Comparison of ENCODE assay signal across 18 cellular contexts in genomic region chr7:120869700-120870099, GRCh38. TPM values are rescaled to one million over a fixed set of nuclear protein-coding genes. Genes with fewer than 3 reads are reported as not detected.
DNase-seq lines count a peak whose midpoint lies in the region; ATAC-seq and TF ChIP-seq lines count a peak whose summit lies in the region.
"Had no signal": no experiment of that assay in that cellular context is flagged by ENCODE, and none has a peak within 500 bp of the region (broad histone marks: within the 10 kb centered on the region; RNA-seq: fewer than 3 reads in every experiment).

No MANE protein-coding gene starts in this region.

- H3K36me3 Mint-ChIP-seq in chondrocyte (ENCODE audit: low read depth) = no peaks in the 10 kb centered on the region
- H3K36me3 Mint-ChIP-seq: immature natural killer cell; naive thymus-derived CD8-positive, alpha-beta T cell had no signal

- H3K4me1 ChIP-seq in vagina (no peaks in the 10 kb centered on the region), smooth muscle cell (ENCODE audit: low read depth) (peaks cover 27% of the 10 kb centered on the region)
- H3K4me1 ChIP-seq: suprapubic skin had no signal

- WGBS in smooth muscle cell (ENCODE audit: low lambda C conversion rate) = 62% methylated on average over 2 of the region's 2 CpGs

- ATAC-seq in GM18519 (IDR thresholded peaks at IDR 0.05; ENCODE audit: low FRiP score, unreplicated experiment) = peak; percentile 41
- peak; percentile 48 for ATAC-seq in GM19467 (IDR thresholded peaks at IDR 0.05; ENCODE audit: unreplicated experiment)
- ATAC-seq in HG02840 (IDR thresholded peaks at IDR 0.05; ENCODE audit: low FRiP score, unreplicated experiment) = peak; percentile 44
- ATAC-seq in HG03432 (IDR thresholded peaks at IDR 0.05; ENCODE audit: unreplicated experiment) = peak; percentile 75
- ATAC-seq: naive thymus-derived CD8-positive, alpha-beta T cell had no signal

- H3K4me3 Mint-ChIP-seq in chondrocyte (ENCODE audit: unreplicated experiment) = no peak overlapping the region
- H3K4me3 Mint-ChIP-seq: activated CD4-positive, alpha-beta T cell treated with anti-CD3 and anti-CD28 coated beads, Interleukin-2, amount 10 ng/mL, durations not matched to agents 24 days and 14 days; central memory CD8-positive, alpha-beta T cell; HFFc6; immature natural killer cell; naive thymus-derived CD8-positive, alpha-beta T cell; T-helper 2 cell treated with Interferon-gamma antibody and Interleukin-4, amounts not matched to agents 5 μg/mL and 100 μg/mL, for 36 hours had no signal

- no peak for TF ChIP-seq CTCF in chondrocyte (IDR thresholded peaks at IDR 0.05)
- TF ChIP-seq CTCF in vagina (IDR thresholded peaks at IDR 0.05) = no peak
- TF ChIP-seq CTCF in smooth muscle cell (IDR thresholded peaks at IDR 0.05; ENCODE audit: borderline replicate concordance, insufficient read depth, poor library complexity, severe bottlenecking) = no peak

- H3F3A ChIP-seq in smooth muscle cell (ENCODE audit: low read depth) = peaks cover 4% of the 10 kb centered on the region

- no peak overlapping the region for H3K27ac Mint-ChIP-seq in chondrocyte (ENCODE audit: unreplicated experiment)
- H3K27ac Mint-ChIP-seq: activated CD4-positive, alpha-beta T cell treated with anti-CD3 and anti-CD28 coated beads, Interleukin-2, amount 10 ng/mL, durations not matched to agents 24 days and 14 days; HFFc6; immature natural killer cell; naive thymus-derived CD8-positive, alpha-beta T cell; T-helper 2 cell treated with Interferon-gamma antibody and Interleukin-4, amounts not matched to agents 5 μg/mL and 100 μg/mL, for 36 hours had no signal

- no peak overlapping the region for H3K4me3 ChIP-seq in vagina
- H3K4me3 ChIP-seq in smooth muscle cell = no peak overlapping the region
- H3K4me3 ChIP-seq: lung, suprapubic skin had no signal

- DNase-seq in chondrocyte (ENCODE audit: low spot score) (no peak), vagina (ENCODE audit: extremely low spot score in 2 of 2) (no peak), NCI-H1930 (lab: John Stamatoyannopoulos, UW) (no peak), smooth muscle cell (lab: John Stamatoyannopoulos, UW; ENCODE audit: unreplicated experiment) (no peak)
- DNase-seq: activated CD4-positive, alpha-beta T cell treated with anti-CD3 and anti-CD28 coated beads, Interleukin-2, amount 10 ng/mL, durations not matched to agents 24 days and 14 days; HFFc6; immature natural killer cell; naive thymus-derived CD8-positive, alpha-beta T cell; NCI-H2029; NCI-H526 had no signal

- no peaks in the 10 kb centered on the region for H3K27me3 Mint-ChIP-seq in chondrocyte (ENCODE audit: low read depth)

- H3K9me3 ChIP-seq in vagina = no peaks in the 10 kb centered on the region
- H3K9me3 ChIP-seq in smooth muscle cell (replicated peaks; ENCODE audit: low read depth) = no peaks in the 10 kb centered on the region
- H3K9me3 ChIP-seq: suprapubic skin had no signal

- no peaks in the 10 kb centered on the region for H3K9me3 Mint-ChIP-seq in chondrocyte (ENCODE audit: low read depth)
- H3K9me3 Mint-ChIP-seq: activated CD4-positive, alpha-beta T cell treated with anti-CD3 and anti-CD28 coated beads, Interleukin-2, amount 10 ng/mL, durations not matched to agents 24 days and 14 days; central memory CD8-positive, alpha-beta T cell; HFFc6; T-helper 2 cell treated with Interferon-gamma antibody and Interleukin-4, amounts not matched to agents 5 μg/mL and 100 μg/mL, for 36 hours had no signal

- H3K27ac ChIP-seq in vagina = no peak overlapping the region
- no peak overlapping the region for H3K27ac ChIP-seq in smooth muscle cell (ENCODE audit: low read depth)
- H3K27ac ChIP-seq: suprapubic skin had no signal

- no peak for TF ChIP-seq POLR2A in vagina (IDR thresholded peaks at IDR 0.05)

- peaks cover 11% of the 10 kb centered on the region for H3K4me1 Mint-ChIP-seq in chondrocyte (ENCODE audit: low read depth)
- H3K4me1 Mint-ChIP-seq: activated CD4-positive, alpha-beta T cell treated with anti-CD3 and anti-CD28 coated beads, Interleukin-2, amount 10 ng/mL, durations not matched to agents 24 days and 14 days; central memory CD8-positive, alpha-beta T cell; immature natural killer cell; naive thymus-derived CD8-positive, alpha-beta T cell had no signal

- no peaks in the 10 kb centered on the region for H3K79me2 ChIP-seq in smooth muscle cell (ENCODE audit: low read depth)

- no peak overlapping the region for H3K4me2 ChIP-seq in smooth muscle cell

- H2AFZ ChIP-seq in smooth muscle cell (ENCODE audit: low read depth) = no peak overlapping the region

- intact Hi-C loops in vagina (cut with DNase I) = no loop called here

- H3K9ac ChIP-seq in smooth muscle cell (ENCODE audit: low read depth) = no peak overlapping the region

- H4K20me1 ChIP-seq in smooth muscle cell (ENCODE audit: low read depth) = no peaks in the 10 kb centered on the region

- H3K36me3 ChIP-seq in vagina = no peaks in the 10 kb centered on the region
- H3K36me3 ChIP-seq in smooth muscle cell (ENCODE audit: low read depth) = no peaks in the 10 kb centered on the region
- H3K36me3 ChIP-seq: suprapubic skin had no signal

- H3K27me3 ChIP-seq in vagina (no peaks in the 10 kb centered on the region), smooth muscle cell (ENCODE audit: low read depth) (no peaks in the 10 kb centered on the region)
- H3K27me3 ChIP-seq: suprapubic skin had no signal

RNA-seq across cellular contexts. Expression of gene TSPAN12, which starts 11.8 kb away (rescaled TPM):
- total RNA-seq in chondrocyte (6.8 to 10.5 TPM (median 7.8 TPM) in 3 replicates), vagina (9.6 TPM), smooth muscle cell (4.7 and 5.8 TPM in 2 replicates)
- polyA plus RNA-seq in smooth muscle cell = 3.7 and 4.0 TPM in 2 replicates
- total RNA-seq: activated CD4-positive, alpha-beta T cell treated with anti-CD3 and anti-CD28 coated beads, Interleukin-2, amount 10 ng/mL, durations not matched to agents 24 days and 14 days; naive thymus-derived CD8-positive, alpha-beta T cell had no signal
- polyA plus RNA-seq: immature natural killer cell; naive thymus-derived CD8-positive, alpha-beta T cell had no signal
